11 cellular contexts compared by ENCODE assay signal in the genomic region with DNA sequence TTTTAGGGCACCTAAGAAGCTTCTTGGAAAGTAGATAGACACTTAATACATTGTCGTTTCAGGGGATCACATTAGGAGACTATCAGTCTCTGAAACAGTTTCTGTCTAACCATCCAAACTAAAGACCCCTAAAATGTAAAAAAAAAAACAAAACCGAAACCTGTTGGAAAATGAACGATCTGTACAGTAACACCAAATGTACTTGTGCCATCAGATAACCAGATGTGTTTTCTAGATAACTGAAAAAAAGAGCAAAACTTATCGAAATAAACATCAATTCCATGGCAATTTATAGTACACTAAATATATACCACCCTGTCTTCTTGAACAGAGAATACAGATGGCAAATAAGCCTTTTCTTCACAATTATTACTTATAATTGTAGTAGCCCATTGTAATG. TPM values are rescaled to one million over a fixed set of nuclear protein-coding genes. Genes with fewer than 3 reads are reported as not detected.
DNase-seq lines count a peak whose midpoint lies in the region; ATAC-seq, FAIRE-seq and TF ChIP-seq lines count a peak whose summit lies in the region.
"Had no signal": no experiment of that assay in that cellular context is flagged by ENCODE, and none has a peak within 500 bp of the region (broad histone marks: within the 10 kb centered on the region; RNA-seq: fewer than 3 reads in every experiment).

No MANE protein-coding gene starts in this region.

- H3K4me3 Mint-ChIP-seq in Calu3 (ENCODE audit: low read depth, unreplicated experiment) = peak overlapping the region; percentile 85
- peak overlapping the region; percentile 89 to 100 (median 99) for H3K4me3 Mint-ChIP-seq in naive thymus-derived CD8-positive, alpha-beta T cell

- peak overlapping the region; percentile 97 for H3K27ac ChIP-seq in KOPT-K1 (ENCODE audit: low read depth, low read length, poor library complexity, severe bottlenecking)

- H3K9me3 ChIP-seq in KOPT-K1 (ENCODE audit: insufficient read depth, low read length, poor library complexity, severe bottlenecking) = no peaks in the 10 kb centered on the region

- peak overlapping the region; percentile 76 for H3K4me3 ChIP-seq in bronchial epithelial cell (ENCODE audit: low read depth, low read length)

- FAIRE-seq in bronchial epithelial cell (lab: Jason Lieb, UNC) = no peak

- H3K27me3 Mint-ChIP-seq in Calu3 (ENCODE audit: unreplicated experiment) = no peaks in the 10 kb centered on the region
- H3K27me3 Mint-ChIP-seq in naive thymus-derived CD8-positive, alpha-beta T cell = no peaks in the 10 kb centered on the region

- CTCF ChIA-PET in Calu3 (lab: Charles Lee) = no interaction called here

- no peaks in the 10 kb centered on the region for H3K27me3 ChIP-seq in bronchial epithelial cell (ENCODE audit: control insufficient read depth, insufficient read depth, low read length)

- H3K4me1 Mint-ChIP-seq in Calu3 (ENCODE audit: low read depth, unreplicated experiment) = peaks cover 44% of the 10 kb centered on the region
- H3K4me1 Mint-ChIP-seq in naive thymus-derived CD8-positive, alpha-beta T cell = peaks cover 37 to 80% (median 72%) of the 10 kb centered on the region in 4 donors

- intact Hi-C loops in Calu3 (cut with micrococcal nuclease; ENCODE audit: unreplicated experiment) = no loop called here

- no peak for ATAC-seq in naive thymus-derived CD8-positive, alpha-beta T cell
- ATAC-seq in HG03175 (IDR thresholded peaks at IDR 0.05; ENCODE audit: unreplicated experiment) = no peak

- no TSS peak for BruUV-seq in Calu3 (replicated peaks; lab: Mats Ljungman, UMichigan)

- peak overlapping the region; percentile 27 for H3K27ac Mint-ChIP-seq in Calu3 (ENCODE audit: unreplicated experiment)
- peak overlapping the region; percentile 34 to 99 (median 95) for H3K27ac Mint-ChIP-seq in naive thymus-derived CD8-positive, alpha-beta T cell

- no peaks in the 10 kb centered on the region for H3K9me3 Mint-ChIP-seq in Calu3 (ENCODE audit: low read depth, unreplicated experiment)
- H3K9me3 Mint-ChIP-seq in naive thymus-derived CD8-positive, alpha-beta T cell = no peaks in the 10 kb centered on the region
- H3K9me3 Mint-ChIP-seq: naive B cell had no signal

- TF ChIP-seq CTCF in Calu3 (IDR thresholded peaks at IDR 0.05; ENCODE audit: unreplicated experiment) (no peak), bronchial epithelial cell (IDR thresholded peaks at IDR 0.05; ENCODE audit: insufficient read depth, low read length, severe bottlenecking) (no peak)

- DNase-seq in Calu3 (no peak), bronchial epithelial cell (ENCODE audit: low read depth) (no peak), activated gamma-delta T cell treated with Interleukin-2 at 50 U/mL for 16 hours (no peak), H4 (ENCODE audit: low spot score) (no peak), midbrain (lab: John Stamatoyannopoulos, UW) (no peak)
- no peak for DNase-seq in naive thymus-derived CD8-positive, alpha-beta T cell
- DNase-seq: H7; naive B cell; stimulated activated CD8-positive, alpha-beta memory T cell treated with anti-CD3 and anti-CD28 coated beads, Interleukin-4, amount 100 ng/mL, for 48 hours had no signal

- peaks cover 52% of the 10 kb centered on the region for H3K36me3 Mint-ChIP-seq in Calu3 (ENCODE audit: insufficient read depth, unreplicated experiment)
- H3K36me3 Mint-ChIP-seq in naive thymus-derived CD8-positive, alpha-beta T cell = peaks cover 17 to 55% (median 22%) of the 10 kb centered on the region in 3 donors

- POLR2A ChIA-PET in naive thymus-derived CD8-positive, alpha-beta T cell (lab: Charles Lee) = interaction anchor here (1.1 to 2.6 kb wide), 3 partner anchors 9 to 40 kb away, joined by 4 to 14 read pairs (median 4); no protein-coding TSS in a partner anchor

- peaks cover 59% of the 10 kb centered on the region for H3K36me3 ChIP-seq in KOPT-K1 (ENCODE audit: insufficient read depth, low read length)
- peaks cover 7% of the 10 kb centered on the region for H3K36me3 ChIP-seq in bronchial epithelial cell (ENCODE audit: control insufficient read depth, insufficient read depth, low read length)

RNA-seq across cellular contexts. Expression of a gene that starts 2.0 kb away (rescaled TPM):
- total RNA-seq in Calu3 (2022) = 816 and 826 TPM in 2 replicates
- total RNA-seq in bronchial epithelial cell = 471 and 1,083 TPM in 2 replicates
- 1,000 to 10,000 TPM; 1,266 to 1,370 TPM for total RNA-seq in naive thymus-derived CD8-positive, alpha-beta T cell
- 1,000 to 10,000 TPM; 1,691 to 2,368 (median 2,237) TPM for polyA plus RNA-seq in naive thymus-derived CD8-positive, alpha-beta T cell
- total RNA-seq in H4 (2014; rRNA removed; shearing (Covaris generic)) = 1,752 TPM in 2 replicates

RNA-seq across cellular contexts. Expression of a gene that starts 50.9 kb away (rescaled TPM):
- total RNA-seq in Calu3 (2022) (not detected in 2 replicates), bronchial epithelial cell (0.26 TPM in 1 of 2 replicates, not detected in the other)
- under 1 TPM in 1 of 2 experiments, not detected in 1; 0.31 TPM for total RNA-seq in naive thymus-derived CD8-positive, alpha-beta T cell
- not detected for polyA plus RNA-seq in naive thymus-derived CD8-positive, alpha-beta T cell
- not detected in 2 replicates for total RNA-seq in H4 (2014; rRNA removed; shearing (Covaris generic))
- total RNA-seq: H7 had no signal
